ENCODE assay signal across 1 cellular context in the genomic region with DNA sequence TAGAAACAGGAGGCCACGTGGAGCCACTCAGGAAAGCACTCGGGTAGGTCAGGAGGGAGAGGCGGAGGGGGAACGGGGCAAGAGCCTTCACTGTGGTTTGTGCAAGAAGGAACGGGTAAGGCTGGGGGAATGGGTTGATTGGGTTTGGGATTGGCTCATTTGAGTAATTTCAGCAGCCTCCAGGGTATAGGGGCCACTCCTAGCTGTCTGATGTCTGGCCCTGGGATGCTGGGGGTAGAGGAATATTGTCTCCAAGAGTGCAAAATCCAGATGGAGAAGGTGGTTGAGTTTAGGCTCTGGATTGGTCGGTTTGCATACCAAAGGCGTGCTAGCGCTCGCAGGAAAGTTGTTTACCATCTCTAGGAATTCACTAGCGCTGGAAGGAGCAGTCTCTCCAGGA.
TF ChIP-seq lines count a peak whose summit lies in the region.

No MANE protein-coding gene starts in this region.

TF ChIP-seq in H1, 55 proteins besides CTCF, POLR2A, EP300 and RAD21 (continued from another document):
- TF ChIP-seq TAF7 (optimal IDR thresholded peaks at IDR 0.05; ENCODE audit: borderline replicate concordance, low read depth, low read length) (no peak), HDAC2 (IDR thresholded peaks at IDR 0.05; ENCODE audit: borderline replicate concordance in 1 of 2, low read depth in 2 of 2, low read length in 2 of 2) (no peak), POU5F1 (IDR thresholded peaks at IDR 0.05; ENCODE audit: low read depth, low read length) (no peak)
